Comparison of ENCODE assay signal across 5 cellular contexts in genomic region chr9:26491922-26492607, GRCh38.
DNase-seq lines count a peak whose midpoint lies in the region; ATAC-seq, FAIRE-seq and TF ChIP-seq lines count a peak whose summit lies in the region.
"Not testable (repeated sequence)": the region's sequence is repeated elsewhere in the genome, so short reads cannot be mapped to it uniquely, and the experiment has no call there.

No MANE protein-coding gene starts in this region.

- H3K27ac ChIP-seq in DND-41 (ENCODE audit: low read length); kidney (ENCODE audit: low read depth in 2 of 2, low read length in 2 of 2); spleen: not testable (repeated sequence)

- H3K4me1 ChIP-seq in DND-41 (ENCODE audit: insufficient read depth, low read length); kidney (ENCODE audit: control insufficient read depth in 1 of 2, insufficient read depth in 1 of 2, low read depth in 1 of 2, low read length in 2 of 2); spleen: not testable (repeated sequence)

- not testable (repeated sequence) for H3K9ac ChIP-seq in DND-41 (ENCODE audit: low read depth, low read length); kidney (ENCODE audit: low read length in 2 of 2)

- H3K27me3 Mint-ChIP-seq in osteocyte (ENCODE audit: unreplicated experiment) = not testable (repeated sequence)

- not testable (repeated sequence) for H3K4me3 ChIP-seq in DND-41 (ENCODE audit: low read depth in 1 of 2, low read length in 2 of 2); kidney (ENCODE audit: low read length in 2 of 2); spleen

- not testable (repeated sequence) for H4K20me1 ChIP-seq in DND-41 (ENCODE audit: insufficient read depth, low read length)

- H3K4me3 Mint-ChIP-seq in osteocyte (ENCODE audit: unreplicated experiment) = not testable (repeated sequence)

- not testable (repeated sequence) for H3K4me2 ChIP-seq in DND-41 (ENCODE audit: insufficient read depth, low read length)

- not testable (repeated sequence) for H3K36me3 ChIP-seq in DND-41 (ENCODE audit: insufficient read depth, low read length); kidney (ENCODE audit: control insufficient read depth in 1 of 2, insufficient read depth in 2 of 2, low read length in 2 of 2); spleen

- TF ChIP-seq POLR2A in spleen (IDR thresholded peaks at IDR 0.05) = not testable (repeated sequence)

- DNase-seq in DND-41 = peak; percentile 8
- peak; percentile 52 for DNase-seq in Right ventricle myocardium inferior (ENCODE audit: missing footprints)
- peak; percentile 69 for DNase-seq in kidney
- peak; percentile 82 for DNase-seq in osteocyte (ENCODE audit: extremely low spot score, unreplicated experiment)
- peak; percentile 63 for DNase-seq in spleen

- intact Hi-C loops in Right ventricle myocardium inferior (cut with DNase I); kidney (cut with DNase I); spleen (cut with DNase I; ENCODE audit: low total_unique reads): not testable (repeated sequence)

- not testable (repeated sequence) for H3K27ac Mint-ChIP-seq in osteocyte (ENCODE audit: unreplicated experiment)

- TF ChIP-seq CTCF in DND-41 (IDR thresholded peaks at IDR 0.05; ENCODE audit: borderline replicate concordance, extremely low read depth, low read length, poor library complexity, severe bottlenecking); kidney (IDR thresholded peaks at IDR 0.05; ENCODE audit: borderline replicate concordance, extremely low read depth, insufficient read depth); osteocyte (IDR thresholded peaks at IDR 0.05); spleen (IDR thresholded peaks at IDR 0.05 in 8 of 11, conservative IDR thresholded peaks at IDR 0.05 in 3 of 11): not testable (repeated sequence)

- FAIRE-seq in kidney (lab: Jason Lieb, UNC) = not testable (repeated sequence)

- H3K4me1 Mint-ChIP-seq in osteocyte (ENCODE audit: unreplicated experiment) = not testable (repeated sequence)

- WGBS in spleen, 5 donors = 88 to 95% (median 93%) methylated on average over 18 to 35 of the region's 35 CpGs

- H3K36me3 Mint-ChIP-seq in osteocyte (ENCODE audit: unreplicated experiment) = not testable (repeated sequence)

- H3K79me2 ChIP-seq in DND-41 (ENCODE audit: insufficient read depth, low read length) = not testable (repeated sequence)

- not testable (repeated sequence) for H3K9me3 ChIP-seq in DND-41 (ENCODE audit: insufficient read depth, low read length, severe bottlenecking); kidney (ENCODE audit: control insufficient read depth in 1 of 2, low read length in 2 of 2)
- H3K9me3 ChIP-seq in spleen = peaks cover 0 to 26% (median 16%) of the 10 kb centered on the region in 8 donors

- H2AFZ ChIP-seq in DND-41 (ENCODE audit: low read depth, low read length) = not testable (repeated sequence)

- ATAC-seq in DND-41 (ENCODE audit: insufficient read depth, low read depth); Right ventricle myocardium inferior: not testable (repeated sequence)

- not testable (repeated sequence) for H3K9me3 Mint-ChIP-seq in osteocyte (ENCODE audit: unreplicated experiment)

- H3K27me3 ChIP-seq in DND-41 (ENCODE audit: insufficient read depth, low read length, poor library complexity); spleen (replicated peaks in 1 of 7): not testable (repeated sequence)

Comparison
In these comparisons a context has a peak if more than half of its experiments do, and no peak if none do; other contexts are left out.
1. DNase-seq: peak in every context shown above with its lines; median percentile 82 in osteocyte; 69 in kidney; 63 in spleen; 52 in Right ventricle myocardium inferior; 8 in DND-41.